In the genomic region with DNA sequence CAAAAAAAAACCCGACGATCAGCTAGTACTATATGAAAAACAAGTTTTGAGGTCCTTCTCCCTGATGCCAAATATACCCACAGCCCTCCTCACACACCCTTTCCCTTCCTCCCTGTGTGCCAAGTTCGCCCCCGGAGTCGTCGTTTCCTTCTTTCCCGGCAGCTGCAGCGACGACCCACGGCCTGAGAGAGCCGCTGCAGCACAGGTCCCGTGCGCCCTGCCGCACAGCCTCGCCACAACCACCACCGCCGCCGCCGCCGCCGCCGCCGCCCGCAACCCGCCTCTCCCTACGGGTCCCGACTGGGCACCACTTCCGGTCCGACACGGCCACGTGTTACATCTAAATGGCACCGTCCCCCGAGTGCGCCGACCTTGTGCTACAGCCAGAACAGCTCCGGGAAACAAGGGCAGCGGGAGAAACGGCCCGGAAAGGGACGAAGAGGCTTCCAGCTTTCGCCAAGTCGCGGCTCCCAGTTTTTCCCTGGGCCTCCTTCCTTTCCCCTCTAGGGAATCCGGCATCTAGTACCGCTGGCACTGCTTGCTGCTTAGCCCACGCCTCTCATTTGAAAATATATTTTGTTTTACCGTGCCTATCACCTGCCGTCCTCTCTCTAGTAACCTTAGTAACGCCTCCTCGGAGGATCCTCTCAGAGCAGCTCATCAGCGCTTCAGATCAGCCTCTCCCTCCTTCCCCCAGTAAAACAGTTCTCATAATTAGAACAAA, we compare ENCODE assay signal across 8 cellular contexts. TPM values are rescaled to one million over a fixed set of nuclear protein-coding genes. Genes with fewer than 3 reads are reported as not detected.
DNase-seq lines count a peak whose midpoint lies in the region; ATAC-seq, FAIRE-seq and TF ChIP-seq lines count a peak whose summit lies in the region.

A gene with protein sequence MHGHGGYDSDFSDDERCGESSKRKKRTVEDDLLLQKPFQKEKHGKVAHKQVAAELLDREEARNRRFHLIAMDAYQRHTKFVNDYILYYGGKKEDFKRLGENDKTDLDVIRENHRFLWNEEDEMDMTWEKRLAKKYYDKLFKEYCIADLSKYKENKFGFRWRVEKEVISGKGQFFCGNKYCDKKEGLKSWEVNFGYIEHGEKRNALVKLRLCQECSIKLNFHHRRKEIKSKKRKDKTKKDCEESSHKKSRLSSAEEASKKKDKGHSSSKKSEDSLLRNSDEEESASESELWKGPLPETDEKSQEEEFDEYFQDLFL (minus strand): TSS at position 315 of the 724 bp plus-strand sequence. CDS start 2,486 bp downstream, outside the sequence.

- DNase-seq in A549 (ENCODE audit: low read depth in 1 of 2, low spot score in 1 of 2) (peak; percentile 80 to 96), NCI-H2107 (lab: John Stamatoyannopoulos, UW) (peak; percentile 42), UCSD-AML1 (lab: John Stamatoyannopoulos, UW; ENCODE audit: unreplicated experiment) (peak; percentile 95), brain pericyte (ENCODE audit: low read depth, low spot score) (peak; percentile 84)

- H3K4me1 ChIP-seq in A549 (peaks cover 17% of the 10 kb centered on the region), skeletal muscle satellite cell (ENCODE audit: control insufficient read depth, insufficient read depth, low read length) (peaks cover 6% of the 10 kb centered on the region)

- WGBS in A549 (ENCODE audit: missing lambda C conversion rate): 2% methylated on average over 40 of the region's 51 CpGs

- TF ChIP-seq RAD21 in A549 (conservative IDR thresholded peaks at IDR 0.05 in 1 of 2, IDR thresholded peaks at IDR 0.05 in 1 of 2): peak; percentile 59 to 76

- FAIRE-seq in A549 (lab: Jason Lieb, UNC): no peak

- H3K4me2 ChIP-seq in A549 (peak within 1 kb of the TSS; percentile 96), skeletal muscle satellite cell (ENCODE audit: low read length) (peak within 1 kb of the TSS; percentile 95)

- TF ChIP-seq CTCF in A549 (IDR thresholded peaks at IDR 0.05): peak; percentile 46

- H3K27ac ChIP-seq in A549: peak within 1 kb of the TSS; percentile 84 to 87

- no peak for TF ChIP-seq EP300 in A549 (IDR thresholded peaks at IDR 0.05)

- CTCF ChIA-PET in A549 (lab: Yijun Ruan, JAX): interaction anchor here (0.6 to 1.7 kb wide), 13 partner anchors 12 to 685 kb away, joined by 3 to 8 read pairs (median 4); a partner anchor contains a TSS

- H3K4me3 ChIP-seq in A549: peak within 1 kb of the TSS; percentile 81
- peak within 1 kb of the TSS; percentile 75 for H3K4me3 ChIP-seq in iPS-18c (ENCODE audit: insufficient read depth, low read depth, low read length)
- H3K4me3 ChIP-seq in skeletal muscle satellite cell (ENCODE audit: low read length): peak within 1 kb of the TSS; percentile 88

- H3K27me3 ChIP-seq in skeletal muscle satellite cell (ENCODE audit: control insufficient read depth, insufficient read depth, low read length): no peaks in the 10 kb centered on the region

- POLR2A ChIA-PET in A549 (lab: Yijun Ruan, JAX): interaction anchor here (0.6 to 1.2 kb wide), 5 partner anchors 20 to 854 kb away, joined by 3 to 5 read pairs (median 4); a partner anchor contains a TSS

- peak within 1 kb of the TSS; percentile 96 for H3K9ac ChIP-seq in skeletal muscle satellite cell (ENCODE audit: low read depth, low read length)

- ATAC-seq in A549 (peak; percentile 99), GM18520 (IDR thresholded peaks at IDR 0.05; ENCODE audit: unreplicated experiment) (peak; percentile 52), HG03060 (IDR thresholded peaks at IDR 0.05; ENCODE audit: low read depth, unreplicated experiment) (peak; percentile 52)

- H3K36me3 ChIP-seq in skeletal muscle satellite cell (ENCODE audit: insufficient read depth, low read length): peaks cover 16% of the 10 kb centered on the region

- H3K9me3 ChIP-seq in A549 (no peaks in the 10 kb centered on the region), iPS-18c (ENCODE audit: control insufficient read depth, insufficient read depth, low read length) (no peaks in the 10 kb centered on the region), skeletal muscle satellite cell (replicated peaks; ENCODE audit: low read length) (no peaks in the 10 kb centered on the region)

- peak; percentile 61 for TF ChIP-seq POLR2A in A549 (IDR thresholded peaks at IDR 0.05; ENCODE audit: low read length)

TF ChIP-seq in A549, 52 proteins besides CTCF, POLR2A, EP300 and RAD21 (continues in another document):
- no peak for TF ChIP-seq TP53 (CRISPR knock-in tag; IDR thresholded peaks at IDR 0.05)
- 0 out of 2 replicates have a peak, but pooled peaks have one; percentile 40 for TF ChIP-seq RFX5 (IDR thresholded peaks at IDR 0.05)
- TF ChIP-seq PHF8 (IDR thresholded peaks at IDR 0.05; ENCODE audit: borderline replicate concordance, low read depth): peak; percentile 36
- TF ChIP-seq FOSB (CRISPR knock-in tag; IDR thresholded peaks at IDR 0.05): no peak
- TF ChIP-seq NFE2L2 (conservative IDR thresholded peaks at IDR 0.05; ENCODE audit: low read length): no peak
- TF ChIP-seq, protein P1, sequence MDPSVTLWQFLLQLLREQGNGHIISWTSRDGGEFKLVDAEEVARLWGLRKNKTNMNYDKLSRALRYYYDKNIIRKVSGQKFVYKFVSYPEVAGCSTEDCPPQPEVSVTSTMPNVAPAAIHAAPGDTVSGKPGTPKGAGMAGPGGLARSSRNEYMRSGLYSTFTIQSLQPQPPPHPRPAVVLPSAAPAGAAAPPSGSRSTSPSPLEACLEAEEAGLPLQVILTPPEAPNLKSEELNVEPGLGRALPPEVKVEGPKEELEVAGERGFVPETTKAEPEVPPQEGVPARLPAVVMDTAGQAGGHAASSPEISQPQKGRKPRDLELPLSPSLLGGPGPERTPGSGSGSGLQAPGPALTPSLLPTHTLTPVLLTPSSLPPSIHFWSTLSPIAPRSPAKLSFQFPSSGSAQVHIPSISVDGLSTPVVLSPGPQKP (IDR thresholded peaks at IDR 0.05; ENCODE audit: low read depth, low read length): no peak
- no peak for TF ChIP-seq EHMT2 (IDR thresholded peaks at IDR 0.05; ENCODE audit: low read depth)
- TF ChIP-seq, protein P2, sequence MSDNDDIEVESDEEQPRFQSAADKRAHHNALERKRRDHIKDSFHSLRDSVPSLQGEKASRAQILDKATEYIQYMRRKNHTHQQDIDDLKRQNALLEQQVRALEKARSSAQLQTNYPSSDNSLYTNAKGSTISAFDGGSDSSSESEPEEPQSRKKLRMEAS (IDR thresholded peaks at IDR 0.05): peak; percentile 98
- no peak for TF ChIP-seq NR3C1 (IDR thresholded peaks at IDR 0.05)
- TF ChIP-seq, protein P3, sequence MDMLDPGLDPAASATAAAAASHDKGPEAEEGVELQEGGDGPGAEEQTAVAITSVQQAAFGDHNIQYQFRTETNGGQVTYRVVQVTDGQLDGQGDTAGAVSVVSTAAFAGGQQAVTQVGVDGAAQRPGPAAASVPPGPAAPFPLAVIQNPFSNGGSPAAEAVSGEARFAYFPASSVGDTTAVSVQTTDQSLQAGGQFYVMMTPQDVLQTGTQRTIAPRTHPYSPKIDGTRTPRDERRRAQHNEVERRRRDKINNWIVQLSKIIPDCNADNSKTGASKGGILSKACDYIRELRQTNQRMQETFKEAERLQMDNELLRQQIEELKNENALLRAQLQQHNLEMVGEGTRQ (IDR thresholded peaks at IDR 0.05): peak; percentile 78
- TF ChIP-seq MYC (IDR thresholded peaks at IDR 0.05; ENCODE audit: borderline replicate concordance, low read length): peak; percentile 78
- TF ChIP-seq, protein P4, sequence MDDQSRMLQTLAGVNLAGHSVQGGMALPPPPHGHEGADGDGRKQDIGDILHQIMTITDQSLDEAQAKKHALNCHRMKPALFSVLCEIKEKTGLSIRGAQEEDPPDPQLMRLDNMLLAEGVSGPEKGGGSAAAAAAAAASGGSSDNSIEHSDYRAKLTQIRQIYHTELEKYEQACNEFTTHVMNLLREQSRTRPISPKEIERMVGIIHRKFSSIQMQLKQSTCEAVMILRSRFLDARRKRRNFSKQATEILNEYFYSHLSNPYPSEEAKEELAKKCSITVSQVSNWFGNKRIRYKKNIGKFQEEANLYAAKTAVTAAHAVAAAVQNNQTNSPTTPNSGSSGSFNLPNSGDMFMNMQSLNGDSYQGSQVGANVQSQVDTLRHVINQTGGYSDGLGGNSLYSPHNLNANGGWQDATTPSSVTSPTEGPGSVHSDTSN (IDR thresholded peaks at IDR 0.05): peak; percentile 84
- TF ChIP-seq MAZ (IDR thresholded peaks at IDR 0.05; ENCODE audit: borderline replicate concordance, low read depth, low read length): 0 out of 2 replicates have a peak, but pooled peaks have one; percentile 71
- TF ChIP-seq, protein P5, sequence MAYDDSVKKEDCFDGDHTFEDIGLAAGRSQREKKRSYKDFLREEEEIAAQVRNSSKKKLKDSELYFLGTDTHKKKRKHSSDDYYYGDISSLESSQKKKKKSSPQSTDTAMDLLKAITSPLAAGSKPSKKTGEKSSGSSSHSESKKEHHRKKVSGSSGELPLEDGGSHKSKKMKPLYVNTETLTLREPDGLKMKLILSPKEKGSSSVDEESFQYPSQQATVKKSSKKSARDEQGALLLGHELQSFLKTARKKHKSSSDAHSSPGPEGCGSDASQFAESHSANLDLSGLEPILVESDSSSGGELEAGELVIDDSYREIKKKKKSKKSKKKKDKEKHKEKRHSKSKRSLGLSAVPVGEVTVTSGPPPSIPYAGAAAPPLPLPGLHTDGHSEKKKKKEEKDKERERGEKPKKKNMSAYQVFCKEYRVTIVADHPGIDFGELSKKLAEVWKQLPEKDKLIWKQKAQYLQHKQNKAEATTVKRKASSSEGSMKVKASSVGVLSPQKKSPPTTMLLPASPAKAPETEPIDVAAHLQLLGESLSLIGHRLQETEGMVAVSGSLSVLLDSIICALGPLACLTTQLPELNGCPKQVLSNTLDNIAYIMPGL (CRISPR knock-in tag; IDR thresholded peaks at IDR 0.05; ENCODE audit: borderline replicate concordance): no peak
- no peak for TF ChIP-seq FOSL2 (IDR thresholded peaks at IDR 0.05)
- TF ChIP-seq FOSL2 (CRISPR knock-in tag; IDR thresholded peaks at IDR 0.05): peak; percentile 49
- peak; percentile 78 for TF ChIP-seq KDM5A (IDR thresholded peaks at IDR 0.05)
- TF ChIP-seq ZNF302 (CRISPR knock-in tag; IDR thresholded peaks at IDR 0.05): no peak
- TF ChIP-seq CHD2 (IDR thresholded peaks at IDR 0.05; ENCODE audit: low read length, partially characterized antibody): no peak
- TF ChIP-seq HOXB5 (CRISPR knock-in tag; IDR thresholded peaks at IDR 0.05): no peak
- TF ChIP-seq BHLHE40 (IDR thresholded peaks at IDR 0.05; ENCODE audit: low read depth, low read length): 0 out of 2 replicates have a peak, but pooled peaks have one; percentile 20
- TF ChIP-seq GATA3 (IDR thresholded peaks at IDR 0.05; ENCODE audit: borderline replicate concordance): peak; percentile 66
- no peak for TF ChIP-seq EHF (CRISPR knock-in tag; IDR thresholded peaks at IDR 0.05)

RNA-seq across cellular contexts. Expression of the gene that starts here (rescaled TPM):
- polyA plus RNA-seq in A549 (2011; rRNA removed) (10.0 and 20.5 TPM in 2 replicates), A549 (2017; fragmentation: RNase III; extraction: RNeasy Plus Mini Kit Qiagen cat#74134 plus additional on column Dnase treatment) (10.4 to 11.1 TPM (median 10.8 TPM) in 3 replicates)
- polyA plus RNA-seq in A549 (2012; cell fraction: cytosol; rRNA removed): 2.1 and 2.8 TPM in 2 replicates
- polyA plus RNA-seq in A549 (2012; cell fraction: nucleus; rRNA removed): 2.2 and 3.9 TPM in 2 replicates
- polyA minus RNA-seq in A549 (2011; rRNA and poly(A)+ RNA removed): 3.3 and 5.0 TPM in 2 replicates
- 4.8 and 57.3 TPM in 2 replicates for total RNA-seq in skeletal muscle satellite cell (2012; rRNA removed)

Comparison
In these comparisons a context has a peak if more than half of its experiments do, and no peak if none do; other contexts are left out.
1. Peak in every context shown above with its lines: DNase-seq, ATAC-seq, H3K4me3 ChIP-seq and H3K27ac ChIP-seq.
2. DNase-seq: peak in every context shown above with its lines; median percentile 95 in UCSD-AML1; 88 in A549; 84 in brain pericyte; 42 in NCI-H2107.